In genomic region chr19:31211088-31211487, GRCh38 we compare ENCODE assay signal across 21 cellular contexts.
"Had no signal": no experiment of that assay in that cellular context is flagged by ENCODE, and none has a peak within 500 bp of the region (broad histone marks: within the 10 kb centered on the region; RNA-seq: fewer than 3 reads in every experiment).

No MANE protein-coding gene starts in this region.

- H3K27ac Mint-ChIP-seq: endodermal cell, progenitor cell of endocrine pancreas had no signal

- H3K27me3 ChIP-seq: foreskin keratinocyte, hepatocyte, pancreas, suprapubic skin, thyroid gland, upper lobe of left lung, vagina had no signal

- H3K4me1 ChIP-seq: pancreas, thyroid gland, upper lobe of left lung had no signal

- DNase-seq: effector CD4-positive, alpha-beta T cell; endodermal cell; erythroblast; foreskin keratinocyte; head of caudate nucleus; kidney glomerular epithelial cell; naive thymus-derived CD4-positive, alpha-beta T cell; nucleus accumbens; pancreas; right cardiac atrium; stimulated activated CD4-positive, alpha-beta T cell treated with anti-CD3 and anti-CD28 coated beads, Interleukin-2, amount 100 ng/mL, for 48 hours; stimulated activated naive CD8-positive, alpha-beta T cell treated with anti-CD3 and anti-CD28 coated beads, Interleukin-15, Interleukin-2, amounts not matched to agents 100 U/mL and 50 U/mL, for 24 hours; thyroid gland had no signal

- H3K4me3 Mint-ChIP-seq: endodermal cell; naive thymus-derived CD4-positive, alpha-beta T cell; neural crest cell had no signal

- H3K4me2 ChIP-seq: hepatocyte, smooth muscle cell had no signal

- H3K9me3 Mint-ChIP-seq: endodermal cell had no signal

- H3K9me3 ChIP-seq: pancreas, suprapubic skin, thyroid gland, upper lobe of left lung, vagina had no signal

- H3K36me3 ChIP-seq: pancreas, suprapubic skin, thyroid gland, upper lobe of left lung, vagina had no signal

- H2AFZ ChIP-seq: hepatocyte had no signal

- H3K4me3 ChIP-seq: coronary artery, hepatocyte, pancreas, smooth muscle cell, suprapubic skin, thyroid gland, upper lobe of left lung, vagina had no signal

- H3K27ac ChIP-seq: coronary artery, foreskin keratinocyte, hepatocyte, pancreas, suprapubic skin, thyroid gland, upper lobe of left lung, vagina had no signal

- H3K4me1 Mint-ChIP-seq: neural crest cell had no signal

- ATAC-seq: foreskin keratinocyte; naive thymus-derived CD4-positive, alpha-beta T cell; pancreas; right cardiac atrium; stimulated activated naive CD8-positive, alpha-beta T cell treated with anti-CD3 and anti-CD28 coated beads, Interleukin-15, Interleukin-2, amounts not matched to agents 100 U/mL and 50 U/mL, for 24 hours had no signal
